ENCODE assay signal across 20 cellular contexts in genomic region chr13:89803839-89804238, GRCh38.
DNase-seq lines count a peak whose midpoint lies in the region; ATAC-seq, FAIRE-seq and TF ChIP-seq lines count a peak whose summit lies in the region.
"Had no signal": no experiment of that assay in that cellular context is flagged by ENCODE, and none has a peak within 500 bp of the region (broad histone marks: within the 10 kb centered on the region; RNA-seq: fewer than 3 reads in every experiment).

No MANE protein-coding gene starts in this region.

- H3K4me3 Mint-ChIP-seq in neural progenitor cell, result no peak overlapping the region
- H3K4me3 Mint-ChIP-seq: CD14-positive monocyte; CD4-positive, alpha-beta memory T cell; CD4-positive, CD25-positive, alpha-beta regulatory T cell; CD8-positive, alpha-beta memory T cell had no signal

- H3K27me3 ChIP-seq in neural progenitor cell, result no peaks in the 10 kb centered on the region
- H3K27me3 ChIP-seq: BE2C, BLaER1 had no signal

- H2AFZ ChIP-seq in neural progenitor cell (replicated peaks), result peak overlapping the region; percentile 32

- H3F3A ChIP-seq in neural progenitor cell (ENCODE audit: low read depth), result no peaks in the 10 kb centered on the region

- H3K27ac ChIP-seq in neural progenitor cell, result no peak overlapping the region
- H3K27ac ChIP-seq: 22Rv1, A549, BLaER1 had no signal

- no peaks in the 10 kb centered on the region for H4K20me1 ChIP-seq in neural progenitor cell (ENCODE audit: low read depth)
- H4K20me1 ChIP-seq: BLaER1 had no signal

- H3K9ac ChIP-seq in neural progenitor cell, result no peak overlapping the region
- H3K9ac ChIP-seq: BLaER1 had no signal

- H3K4me3 ChIP-seq in neural progenitor cell, result no peak overlapping the region
- H3K4me3 ChIP-seq: A549, BLaER1 had no signal

- no peaks in the 10 kb centered on the region for H3K4me1 ChIP-seq in neural progenitor cell
- H3K4me1 ChIP-seq: A549, BLaER1 had no signal

- peak; percentile 53 for FAIRE-seq in D721Med (lab: Jason Lieb, UNC)
- FAIRE-seq: A549, GM12891, GM19239 had no signal

- no peak for ATAC-seq in SK-N-SH treated with all-trans-retinoic acid at 6 μM for 48 hours
- no peak for ATAC-seq in HG03108 (IDR thresholded peaks at IDR 0.05; ENCODE audit: unreplicated experiment)
- ATAC-seq: A549 had no signal

- no peaks in the 10 kb centered on the region for H3K36me3 ChIP-seq in neural progenitor cell
- H3K36me3 ChIP-seq: BE2C, BLaER1 had no signal

- H3K9me3 Mint-ChIP-seq in neural progenitor cell, result no peaks in the 10 kb centered on the region

- H3K27ac Mint-ChIP-seq in neural progenitor cell, result no peak overlapping the region
- H3K27ac Mint-ChIP-seq: CD14-positive monocyte; CD4-positive, alpha-beta memory T cell; CD4-positive, CD25-positive, alpha-beta regulatory T cell; CD8-positive, alpha-beta memory T cell had no signal

- no peaks in the 10 kb centered on the region for H3K27me3 Mint-ChIP-seq in neural progenitor cell (ENCODE audit: insufficient read depth, low read depth)
- H3K27me3 Mint-ChIP-seq: CD4-positive, alpha-beta memory T cell; CD4-positive, CD25-positive, alpha-beta regulatory T cell; CD8-positive, alpha-beta memory T cell had no signal

- TF ChIP-seq CTCF in D721Med (IDR thresholded peaks at IDR 0.05; ENCODE audit: insufficient read depth, missing control alignments), result no peak
- no peak for TF ChIP-seq CTCF in neural progenitor cell (IDR thresholded peaks at IDR 0.05)

- DNase-seq in D721Med (ENCODE audit: insufficient read length, low spot score), result no peak
- DNase-seq in neural progenitor cell (ENCODE audit: low spot score), result no peak
- DNase-seq in activated CD4-positive, alpha-beta T cell treated with anti-CD3 and anti-CD28 coated beads, Interleukin-2, amount 50 U/mL, for 4 hours, result no peak
- no peak for DNase-seq in hypothalamus (lab: John Stamatoyannopoulos, UW)
- DNase-seq: BE2C; C1 segment of cervical spinal cord; CD4-positive, alpha-beta memory T cell; CD4-positive, CD25-positive, alpha-beta regulatory T cell; CD8-positive, alpha-beta memory T cell; COR-L47; DMS79 treated with DMSO at 0.1 percent for 48 hours; GF-D8 had no signal

- H3K36me3 Mint-ChIP-seq in neural progenitor cell, result no peaks in the 10 kb centered on the region
- H3K36me3 Mint-ChIP-seq: CD14-positive monocyte; CD4-positive, alpha-beta memory T cell; CD4-positive, CD25-positive, alpha-beta regulatory T cell; CD8-positive, alpha-beta memory T cell had no signal

- no peaks in the 10 kb centered on the region for H3K9me3 ChIP-seq in neural progenitor cell (ENCODE audit: low read depth)
- H3K9me3 ChIP-seq: A549, BE2C, BLaER1 had no signal

- H3K4me1 Mint-ChIP-seq in neural progenitor cell, result no peaks in the 10 kb centered on the region
- H3K4me1 Mint-ChIP-seq: CD14-positive monocyte; CD4-positive, alpha-beta memory T cell; CD4-positive, CD25-positive, alpha-beta regulatory T cell; CD8-positive, alpha-beta memory T cell had no signal

- no peaks in the 10 kb centered on the region for H3K79me2 ChIP-seq in neural progenitor cell (ENCODE audit: low read depth)

- H3K4me2 ChIP-seq in neural progenitor cell, result no peak overlapping the region
- H3K4me2 ChIP-seq: A549, BLaER1 had no signal

TF ChIP-seq in SK-N-SH treated with all-trans-retinoic acid at 6 μM for 48 hours, 23 proteins besides CTCF, POLR2A, EP300 and RAD21:
- peak; percentile 74; the same call in 1 of the 2 replicates for TF ChIP-seq CSRNP3 (CRISPR knock-in tag; IDR thresholded peaks at IDR 0.05)
- 0 out of 2 replicates have a peak, but pooled peaks have one; percentile 32 for TF ChIP-seq CREB5 (CRISPR knock-in tag; IDR thresholded peaks at IDR 0.05; ENCODE audit: low read depth)
- TF ChIP-seq TCF4 (CRISPR knock-in tag; IDR thresholded peaks at IDR 0.05; ENCODE audit: borderline replicate concordance), result peak; percentile 88
- no peak for TF ChIP-seq PATZ1 (CRISPR knock-in tag; IDR thresholded peaks at IDR 0.05; ENCODE audit: borderline replicate concordance)
- TF ChIP-seq ZNF565 (CRISPR knock-in tag; conservative IDR thresholded peaks at IDR 0.05; ENCODE audit: low read depth), result no peak
- TF ChIP-seq TSHZ2 (CRISPR knock-in tag; IDR thresholded peaks at IDR 0.05), result peak; percentile 52
- peak; percentile 94 for TF ChIP-seq ISL1 (CRISPR knock-in tag; IDR thresholded peaks at IDR 0.05)
- TF ChIP-seq ESRRG (CRISPR knock-in tag; IDR thresholded peaks at IDR 0.05), result no peak
- 0 out of 2 replicates have a peak, but pooled peaks have one; percentile 20 for TF ChIP-seq GLIS3 (CRISPR knock-in tag; IDR thresholded peaks at IDR 0.05)
- TF ChIP-seq ZFP30 (CRISPR knock-in tag; IDR thresholded peaks at IDR 0.05), result peak; percentile 6; the same call in 1 of the 2 replicates
